20 cellular contexts compared by ENCODE assay signal in the genomic region with DNA sequence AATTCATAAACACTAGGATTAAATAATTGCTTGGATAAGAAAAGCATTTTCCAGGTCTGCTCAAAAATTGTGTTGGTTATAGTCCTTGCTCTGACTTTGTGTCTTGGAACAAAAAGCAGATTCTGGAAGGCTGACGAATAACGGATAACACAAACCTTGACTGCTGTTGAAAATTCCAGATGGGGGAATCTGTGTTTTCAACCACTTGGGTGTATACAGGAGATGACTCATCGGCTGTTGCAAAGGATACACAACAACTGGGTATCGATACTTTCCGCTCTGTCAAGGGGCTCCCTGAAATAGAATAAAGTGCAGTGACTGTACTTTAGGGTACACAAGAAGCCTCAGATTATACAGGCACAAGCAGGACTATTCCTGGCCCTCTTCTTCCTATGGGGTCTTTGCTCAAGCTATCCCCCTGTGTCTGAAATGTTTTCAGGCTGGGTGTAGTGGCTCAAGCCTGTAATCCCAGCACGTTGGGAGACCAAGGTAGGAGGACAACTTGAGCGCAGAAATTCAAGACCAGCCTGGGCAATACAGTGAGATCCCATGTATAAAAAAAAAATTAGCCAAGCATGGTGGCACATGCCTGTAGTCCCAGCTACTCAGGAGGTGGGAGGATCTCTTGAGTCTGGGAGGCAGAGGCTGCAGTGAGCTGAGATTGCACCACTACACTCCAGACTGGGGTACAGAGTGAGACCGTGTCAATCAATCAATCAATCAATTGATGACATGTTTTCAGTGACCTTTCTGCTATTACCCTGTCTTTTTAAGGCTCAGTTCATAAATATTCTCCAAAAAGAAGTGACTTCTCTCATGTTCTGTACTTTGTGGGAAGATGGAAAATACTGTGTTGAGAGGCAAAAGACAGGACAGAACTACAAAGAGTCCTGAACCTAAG.
DNase-seq lines count a peak whose midpoint lies in the region; ATAC-seq, FAIRE-seq and TF ChIP-seq lines count a peak whose summit lies in the region.
"Had no signal": no experiment of that assay in that cellular context is flagged by ENCODE, and none has a peak within 500 bp of the region (broad histone marks: within the 10 kb centered on the region; RNA-seq: fewer than 3 reads in every experiment).

No MANE protein-coding gene starts in this region.

- H3K27ac ChIP-seq in tibial artery, result no peak overlapping the region
- H3K27ac ChIP-seq: neutrophil, skin epidermis, uterus had no signal

- no peaks in the 10 kb centered on the region for H3K9me3 ChIP-seq in tibial artery
- H3K9me3 ChIP-seq: MG63, neutrophil, uterus had no signal

- ATAC-seq in GM21619 (IDR thresholded peaks at IDR 0.05; ENCODE audit: unreplicated experiment), result no peak
- ATAC-seq: Panc1 had no signal

- no peak for FAIRE-seq in HTR-8/SVneo (lab: Jason Lieb, UNC)

- no peaks in the 10 kb centered on the region for H3K4me1 ChIP-seq in tibial artery
- H3K4me1 ChIP-seq: uterus had no signal

- in situ Hi-C loops in astrocyte of the spinal cord (cut with HindIII; ENCODE audit: low sequenced_read_pairs), result no loop called here

- TF ChIP-seq CTCF in astrocyte of the spinal cord (IDR thresholded peaks at IDR 0.05; ENCODE audit: low read depth, low read length), result no peak
- no peak for TF ChIP-seq CTCF in tibial artery (IDR thresholded peaks at IDR 0.05)

- H3K27me3 ChIP-seq in tibial artery, result no peaks in the 10 kb centered on the region
- H3K27me3 ChIP-seq: MG63, neutrophil, uterus had no signal

- peak; percentile 51 for DNase-seq in EH (ENCODE audit: low read depth)
- DNase-seq in HTR-8/SVneo (ENCODE audit: insufficient read length, low spot score), result peak; percentile 28
- peak; percentile 49 for DNase-seq in astrocyte of the spinal cord (ENCODE audit: low read depth, low spot score)
- DNase-seq in iPS-NIHi7 (ENCODE audit: extremely low spot score), result peak; percentile 21
- DNase-seq in Kasumi-1 (lab: John Stamatoyannopoulos, UW), result no peak
- DNase-seq in tibial artery, result no peak
- DNase-seq in NCI-H82 (lab: John Stamatoyannopoulos, UW), result no peak
- DNase-seq: activated CD4-positive, CD25-positive, alpha-beta regulatory T cell; activated effector memory CD4-positive, alpha-beta T cell treated with anti-CD3 and anti-CD28 coated beads, Interleukin-2, amount 50 U/mL, for 16 hours; DMS153; H7; MG63; NCI-H1930; NCI-H69; stimulated activated naive CD4-positive, alpha-beta T cell; uterus had no signal

- H3K36me3 ChIP-seq in tibial artery, result peaks cover 5 to 40% (median 17%) of the 10 kb centered on the region in 3 donors
- H3K36me3 ChIP-seq: uterus had no signal

- H3K4me3 ChIP-seq in astrocyte of the spinal cord (ENCODE audit: low read depth, low read length) (no peak overlapping the region), tibial artery (no peak overlapping the region)
- H3K4me3 ChIP-seq: MG63, skin epidermis, uterus had no signal

- intact Hi-C loops in tibial artery (cut with DNase I; ENCODE audit: low total_unique reads), result no loop called here

Comparison
In these comparisons a context has a peak if more than half of its experiments do, and no peak if none do; other contexts are left out.
1. DNase-seq: peak in EH (single experiment), HTR-8/SVneo (single experiment), astrocyte of the spinal cord (single experiment) and iPS-NIHi7 (single experiment); none in Kasumi-1 (0 of 2), tibial artery (0 of 2) and NCI-H82 (single experiment).